Comparison of ENCODE assay signal across 14 cellular contexts in the genomic region with DNA sequence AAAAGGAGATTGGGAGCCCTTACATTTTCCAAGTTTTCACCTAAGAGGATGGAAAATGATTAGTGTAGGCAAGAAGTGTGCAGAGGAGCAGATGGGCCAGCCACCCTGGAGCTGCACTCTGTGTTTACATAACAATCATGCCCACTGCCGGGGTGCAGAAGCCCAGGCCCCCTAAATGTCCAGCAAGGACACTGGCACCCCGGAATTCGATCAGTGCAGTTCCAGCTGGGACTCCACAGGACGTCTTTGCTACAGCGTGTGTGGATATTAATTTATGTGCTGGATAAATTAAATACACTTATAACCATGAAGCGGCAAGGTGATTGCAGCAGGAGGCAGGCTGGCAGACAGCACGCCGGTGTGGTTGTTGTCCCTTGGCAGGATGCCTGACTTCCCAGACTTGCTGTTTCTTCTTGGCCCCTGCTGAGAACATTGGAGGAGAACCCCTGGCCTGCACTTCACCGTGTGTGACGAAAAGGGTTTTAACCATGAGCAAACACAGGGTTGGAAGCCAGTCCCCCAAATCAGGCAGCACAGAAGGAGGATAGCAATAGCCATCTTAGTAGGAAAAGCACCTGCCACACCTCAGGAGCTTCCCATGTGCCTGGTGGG.
DNase-seq lines count a peak whose midpoint lies in the region; TF ChIP-seq lines count a peak whose summit lies in the region.
"Had no signal": no experiment of that assay in that cellular context is flagged by ENCODE, and none has a peak within 500 bp of the region (broad histone marks: within the 10 kb centered on the region; RNA-seq: fewer than 3 reads in every experiment).

No MANE protein-coding gene starts in this region.

- H3K9me3 ChIP-seq in HUES48 (ENCODE audit: control insufficient read depth, insufficient read depth, low read length) (peaks cover 6% of the 10 kb centered on the region; the same call in 1 of the 2 replicates), SJCRH30 (replicated peaks) (no peaks in the 10 kb centered on the region), neuronal stem cell (replicated peaks in 1 of 2; ENCODE audit: control insufficient read depth in 2 of 2, insufficient read depth in 1 of 2, low read depth in 1 of 2, low read length in 2 of 2) (peaks cover 6 to 12% of the 10 kb centered on the region in 2 donors), right atrium auricular region (no peaks in the 10 kb centered on the region)
- H3K9me3 ChIP-seq: gastrocnemius medialis had no signal

- peaks cover 44% of the 10 kb centered on the region for H3K4me1 ChIP-seq in HUES48 (ENCODE audit: control insufficient read depth, insufficient read depth, low read length)
- H3K4me1 ChIP-seq in SJCRH30 = peaks cover 54% of the 10 kb centered on the region
- peaks cover 37 to 49% of the 10 kb centered on the region in 2 donors for H3K4me1 ChIP-seq in neuronal stem cell (ENCODE audit: control insufficient read depth in 2 of 2, insufficient read depth in 1 of 2, low read depth in 1 of 2, low read length in 2 of 2)
- peaks cover 0 to 23% of the 10 kb centered on the region in 2 donors for H3K4me1 ChIP-seq in right atrium auricular region

- H3K27ac ChIP-seq in HUES48 (ENCODE audit: low read depth, low read length) = peak overlapping the region; percentile 89
- peak overlapping the region; percentile 99 for H3K27ac ChIP-seq in SJCRH30
- H3K27ac ChIP-seq in neuronal stem cell (replicated peaks; ENCODE audit: low read length) = peak overlapping the region; percentile 62
- no peak overlapping the region for H3K27ac ChIP-seq in right atrium auricular region
- H3K27ac ChIP-seq: gastrocnemius medialis had no signal

- H2AK5ac ChIP-seq in neuronal stem cell (ENCODE audit: low read depth, low read length) = peak overlapping the region; percentile 44

- DNase-seq in NCI-H2081 treated with DMSO at 0.1 percent for 48 hours (lab: John Stamatoyannopoulos, UW) (peak; percentile 84), SJCRH30 (peak; percentile 80 to 87), neuronal stem cell (ENCODE audit: low spot score) (no peak), dedifferentiated amniotic fluid mesenchymal stem cell (ENCODE audit: extremely low spot score) (no peak), immature natural killer cell (no peak), right atrium auricular region (ENCODE audit: low spot score) (no peak)
- DNase-seq: activated CD4-positive, alpha-beta T cell treated with anti-CD3 and anti-CD28 coated beads for 36 hours; activated T-cell treated with anti-CD3 and anti-CD28 coated beads for 4 hours; CD4-positive, CD25-positive, alpha-beta regulatory T cell; gastrocnemius medialis; stimulated activated CD4-positive, alpha-beta T cell treated with anti-CD3 and anti-CD28 coated beads, Interleukin-2, amount 100 ng/mL, for 24 hours had no signal

- no peaks in the 10 kb centered on the region for H3K36me3 ChIP-seq in HUES48 (ENCODE audit: control insufficient read depth, insufficient read depth, low read length)
- no peaks in the 10 kb centered on the region for H3K36me3 ChIP-seq in SJCRH30
- no peaks in the 10 kb centered on the region for H3K36me3 ChIP-seq in neuronal stem cell (replicated peaks in 1 of 2; ENCODE audit: control insufficient read depth in 2 of 2, insufficient read depth in 2 of 2, low read length in 2 of 2)
- H3K36me3 ChIP-seq in right atrium auricular region = no peaks in the 10 kb centered on the region
- H3K36me3 ChIP-seq: gastrocnemius medialis had no signal

- H3K9ac ChIP-seq in HUES48 (ENCODE audit: low read depth, low read length) (no peak overlapping the region), neuronal stem cell (ENCODE audit: low read depth, low read length, poor library complexity) (no peak overlapping the region)

- H3K27me3 ChIP-seq in HUES48 (ENCODE audit: control insufficient read depth, insufficient read depth, low read length) (no peaks in the 10 kb centered on the region), SJCRH30 (no peaks in the 10 kb centered on the region), neuronal stem cell (ENCODE audit: control insufficient read depth in 3 of 3, insufficient read depth in 3 of 3, low read depth in 1 of 3, low read length in 3 of 3) (peaks cover 0 to 32% (median 22%) of the 10 kb centered on the region in 3 experiments), right atrium auricular region (no peaks in the 10 kb centered on the region)
- H3K27me3 ChIP-seq: gastrocnemius medialis had no signal

- H3K4me3 ChIP-seq in HUES48 (ENCODE audit: low read depth, low read length) = peak overlapping the region; percentile 11; the same call in 1 of the 2 replicates
- peak overlapping the region; percentile 10 for H3K4me3 ChIP-seq in SJCRH30
- H3K4me3 ChIP-seq in neuronal stem cell (ENCODE audit: low read length in 2 of 2) = peak overlapping the region in 1 of 2 donors; percentile 31
- no peak overlapping the region for H3K4me3 ChIP-seq in right atrium auricular region
- H3K4me3 ChIP-seq: gastrocnemius medialis had no signal

- H3K9me3 Mint-ChIP-seq in immature natural killer cell = peaks cover 0 to 1% (median 0%) of the 10 kb centered on the region in 6 donors
- H3K9me3 Mint-ChIP-seq: CD4-positive, CD25-positive, alpha-beta regulatory T cell; central memory CD8-positive, alpha-beta T cell; T-helper 1 cell treated with Interleukin-12 subunit alpha and Interleukin-12 subunit beta and Interleukin-4 antibody, amounts not matched to agents 30 μg/mL and 1 μg/mL, for 36 hours had no signal

- no peak overlapping the region for H3K23ac ChIP-seq in neuronal stem cell (ENCODE audit: low read depth, low read length, poor library complexity)

- H2BK15ac ChIP-seq in neuronal stem cell (ENCODE audit: low read length) = no peak overlapping the region

- H3K18ac ChIP-seq in neuronal stem cell (ENCODE audit: low read length) = peak overlapping the region; percentile 77

- no peak overlapping the region for H4K8ac ChIP-seq in neuronal stem cell (ENCODE audit: low read depth, low read length)

- H2AFZ ChIP-seq in neuronal stem cell (ENCODE audit: low read length) = no peak overlapping the region

- peaks cover 2 to 4% (median 3%) of the 10 kb centered on the region in 3 donors for H3K27me3 Mint-ChIP-seq in immature natural killer cell (ENCODE audit: low read depth in 3 of 3)
- H3K27me3 Mint-ChIP-seq: activated CD4-positive, alpha-beta T cell treated with anti-CD3 and anti-CD28 coated beads for 36 hours; CD4-positive, CD25-positive, alpha-beta regulatory T cell; central memory CD8-positive, alpha-beta T cell had no signal

- H3K4me2 ChIP-seq in neuronal stem cell (ENCODE audit: insufficient read depth, low read length, poor library complexity, severe bottlenecking) = peak overlapping the region; percentile 82

- no peaks in the 10 kb centered on the region for H3K36me3 Mint-ChIP-seq in immature natural killer cell
- H3K36me3 Mint-ChIP-seq: CD4-positive, CD25-positive, alpha-beta regulatory T cell had no signal

- no peak overlapping the region for H4K91ac ChIP-seq in neuronal stem cell (ENCODE audit: low read depth, low read length, poor library complexity)

- no peak overlapping the region for H2BK5ac ChIP-seq in neuronal stem cell (ENCODE audit: low read length)

- no peak for TF ChIP-seq CTCF in right atrium auricular region (IDR thresholded peaks at IDR 0.05)

- no CpG with 5 or more reads among the region's 10 CpGs for WGBS in neuronal stem cell (ENCODE audit: extremely low coverage in 2 of 2, insufficient read length in 2 of 2, insufficient replicate concordance in 1 of 2), 2 donors

- no peak overlapping the region for H3K27ac Mint-ChIP-seq in immature natural killer cell
- H3K27ac Mint-ChIP-seq: activated CD4-positive, alpha-beta T cell treated with anti-CD3 and anti-CD28 coated beads for 36 hours; T-helper 1 cell treated with Interleukin-12 subunit alpha and Interleukin-12 subunit beta and Interleukin-4 antibody, amounts not matched to agents 30 μg/mL and 1 μg/mL, for 36 hours had no signal

- H3K4me1 Mint-ChIP-seq in immature natural killer cell = no peaks in the 10 kb centered on the region
- H3K4me1 Mint-ChIP-seq: activated CD4-positive, alpha-beta T cell treated with anti-CD3 and anti-CD28 coated beads for 36 hours; CD4-positive, CD25-positive, alpha-beta regulatory T cell; central memory CD8-positive, alpha-beta T cell had no signal

- H3K79me1 ChIP-seq in neuronal stem cell (ENCODE audit: low read depth, low read length) = no peaks in the 10 kb centered on the region

- H3K14ac ChIP-seq in neuronal stem cell (ENCODE audit: low read length) = no peak overlapping the region

- H3K4me3 Mint-ChIP-seq in immature natural killer cell = no peak overlapping the region
- H3K4me3 Mint-ChIP-seq: activated CD4-positive, alpha-beta T cell treated with anti-CD3 and anti-CD28 coated beads for 36 hours; CD4-positive, CD25-positive, alpha-beta regulatory T cell; central memory CD8-positive, alpha-beta T cell; T-helper 1 cell treated with Interleukin-12 subunit alpha and Interleukin-12 subunit beta and Interleukin-4 antibody, amounts not matched to agents 30 μg/mL and 1 μg/mL, for 36 hours had no signal

- no peak overlapping the region for H2BK12ac ChIP-seq in neuronal stem cell (ENCODE audit: low read length)

- no peak overlapping the region for H3K4ac ChIP-seq in neuronal stem cell (ENCODE audit: low read length)

- H2BK120ac ChIP-seq in neuronal stem cell (ENCODE audit: low read depth, low read length) = no peak overlapping the region

Comparison
In these comparisons a context has a peak if more than half of its experiments do, and no peak if none do; other contexts are left out.
1. H3K27ac ChIP-seq: peak in HUES48 (single experiment), SJCRH30 (single experiment) and neuronal stem cell (single experiment); none in right atrium auricular region (0 of 2).
2. H3K4me3 ChIP-seq: peak in HUES48 (single experiment) and SJCRH30 (single experiment); none in right atrium auricular region (0 of 2).
3. DNase-seq: peak in NCI-H2081 treated with DMSO at 0.1 percent for 48 hours (single experiment) and SJCRH30 (2 of 2); none in neuronal stem cell (single experiment), dedifferentiated amniotic fluid mesenchymal stem cell (single experiment), immature natural killer cell (0 of 3) and right atrium auricular region (single experiment).